Comparison of ENCODE assay signal across 8 cellular contexts in genomic region chr16:75471723-75472634, GRCh38. TPM values are rescaled to one million over a fixed set of nuclear protein-coding genes. Genes with fewer than 3 reads are reported as not detected.
DNase-seq lines count a peak whose midpoint lies in the region; ATAC-seq and TF ChIP-seq lines count a peak whose summit lies in the region.

No MANE protein-coding gene starts in this region.

- no peaks in the 10 kb centered on the region for H3K4me1 Mint-ChIP-seq in activated T-cell treated with anti-CD3 and anti-CD28 coated beads, Interleukin-2, amount 50 U/mL, for 4 hours (ENCODE audit: low read depth)
- H3K4me1 Mint-ChIP-seq in GM23338, result peaks cover 15% of the 10 kb centered on the region

- H3K36me3 ChIP-seq in GM23338 (ENCODE audit: insufficient read depth) (no peaks in the 10 kb centered on the region), Loucy (ENCODE audit: insufficient read depth, low read length) (no peaks in the 10 kb centered on the region)

- H3K9me3 Mint-ChIP-seq in activated T-cell treated with anti-CD3 and anti-CD28 coated beads, Interleukin-2, amount 50 U/mL, for 4 hours, result no peaks in the 10 kb centered on the region
- H3K9me3 Mint-ChIP-seq in GM23338, result peaks cover 3% of the 10 kb centered on the region; the same call in 1 of the 3 replicates

- H3F3A ChIP-seq in GM23338 (replicated peaks; ENCODE audit: low read depth), result no peaks in the 10 kb centered on the region
- H3F3A ChIP-seq in Loucy (ENCODE audit: low read depth), result no peaks in the 10 kb centered on the region

- no peaks in the 10 kb centered on the region for H3K9me3 ChIP-seq in Loucy (ENCODE audit: insufficient read depth, low read depth, low read length)

- H3K4me2 ChIP-seq in GM23338 (peak overlapping the region; percentile 23), Loucy (ENCODE audit: low read depth, low read length, poor library complexity, severe bottlenecking) (no peak overlapping the region)

- peak overlapping the region; percentile 86 for H3K27ac Mint-ChIP-seq in GM23338

- H3K9me2 ChIP-seq in GM23338 (ENCODE audit: insufficient read depth) (no peaks in the 10 kb centered on the region; the same call in 1 of the 2 replicates), Loucy (replicated peaks; ENCODE audit: low read depth, low read length) (no peaks in the 10 kb centered on the region)

- TF ChIP-seq CTCF in GM23338 (conservative IDR thresholded peaks at IDR 0.05; ENCODE audit: low read depth in 2 of 2), result peak; percentile 73 to 91
- TF ChIP-seq CTCF in Loucy (conservative IDR thresholded peaks at IDR 0.05; ENCODE audit: low read length), result peak; percentile 84
- peak; percentile 69 for TF ChIP-seq CTCF in coronary artery (IDR thresholded peaks at IDR 0.05)

- DNase-seq in activated T-cell treated with anti-CD3 and anti-CD28 coated beads, Interleukin-2, amount 50 U/mL, for 4 hours, result peak; percentile 22
- DNase-seq in activated T-cell treated with anti-CD3 and anti-CD28 coated beads, Interleukin-2, amount 50 U/mL, for 1 hour, result no peak
- DNase-seq in GM23338 (ENCODE audit: low spot score) (peak; percentile 82), coronary artery (ENCODE audit: low spot score) (no peak), left lobe of liver (ENCODE audit: low spot score) (peak; percentile 55)
- DNase-seq in stimulated activated naive CD4-positive, alpha-beta T cell (lab: John Stamatoyannopoulos, UW), result peak in 4 of 6 experiments; percentile 14 to 50 (median 32)

- no peaks in the 10 kb centered on the region for H3K36me3 Mint-ChIP-seq in activated T-cell treated with anti-CD3 and anti-CD28 coated beads, Interleukin-2, amount 50 U/mL, for 4 hours (ENCODE audit: insufficient read depth)
- H3K36me3 Mint-ChIP-seq in GM23338 (ENCODE audit: low read depth), result peaks cover 18% of the 10 kb centered on the region

- no peaks in the 10 kb centered on the region for H3K27me3 Mint-ChIP-seq in activated T-cell treated with anti-CD3 and anti-CD28 coated beads, Interleukin-2, amount 50 U/mL, for 4 hours (ENCODE audit: low read depth)
- peaks cover 15% of the 10 kb centered on the region for H3K27me3 Mint-ChIP-seq in GM23338 (ENCODE audit: insufficient read depth, low read depth, poor library complexity)

- H3K9ac ChIP-seq in Loucy (ENCODE audit: low read depth, low read length, poor library complexity, severe bottlenecking), result no peak overlapping the region

- peak; percentile 73 to 86 for ATAC-seq in activated T-cell treated with anti-CD3 and anti-CD28 coated beads, Interleukin-2, amount 50 U/mL, for 4 hours
- ATAC-seq in GM23338 (peak; percentile 93), SK-N-SH treated with all-trans-retinoic acid at 6 μM for 48 hours (peak; percentile 100), left lobe of liver (peak; percentile 100)

- H3K4me1 ChIP-seq in GM23338 (ENCODE audit: insufficient read depth) (no peaks in the 10 kb centered on the region; the same call in 1 of the 2 replicates), Loucy (ENCODE audit: insufficient read depth, low read length, poor library complexity, severe bottlenecking) (no peaks in the 10 kb centered on the region)

- H2AFZ ChIP-seq in GM23338, result no peak overlapping the region
- no peak overlapping the region for H2AFZ ChIP-seq in Loucy (ENCODE audit: low read length)

- H4K20me1 ChIP-seq in GM23338 (replicated peaks; ENCODE audit: insufficient read depth), result no peaks in the 10 kb centered on the region
- H4K20me1 ChIP-seq in Loucy (ENCODE audit: insufficient read depth, low read length, poor library complexity, severe bottlenecking), result no peaks in the 10 kb centered on the region

- H3K27me3 ChIP-seq in GM23338 (ENCODE audit: insufficient read depth) (no peaks in the 10 kb centered on the region), Loucy (ENCODE audit: insufficient read depth, low read length, poor library complexity, severe bottlenecking) (no peaks in the 10 kb centered on the region)

- peak overlapping the region; percentile 52 for H3K27ac ChIP-seq in GM23338 (ENCODE audit: low read depth)
- no peak overlapping the region for H3K27ac ChIP-seq in coronary artery

- no peaks in the 10 kb centered on the region for H3K79me2 ChIP-seq in GM23338 (replicated peaks; ENCODE audit: insufficient read depth)
- no peaks in the 10 kb centered on the region for H3K79me2 ChIP-seq in Loucy (ENCODE audit: insufficient read depth, low read length)

- H3K4me3 Mint-ChIP-seq in activated T-cell treated with anti-CD3 and anti-CD28 coated beads, Interleukin-2, amount 50 U/mL, for 4 hours, result no peak overlapping the region
- H3K4me3 Mint-ChIP-seq in GM23338, result peak overlapping the region; percentile 48

- H3K4me3 ChIP-seq in GM23338 (peak overlapping the region; percentile 4; the same call in 1 of the 2 replicates), Loucy (ENCODE audit: low read length, poor library complexity, severe bottlenecking) (no peak overlapping the region), coronary artery (no peak overlapping the region)

TF ChIP-seq in GM23338, 12 proteins besides CTCF, POLR2A, EP300 and RAD21:
- peak; percentile 26; the same call in 1 of the 2 replicates for TF ChIP-seq NANOG (IDR thresholded peaks at IDR 0.05; ENCODE audit: borderline replicate concordance)
- TF ChIP-seq, protein P1, sequence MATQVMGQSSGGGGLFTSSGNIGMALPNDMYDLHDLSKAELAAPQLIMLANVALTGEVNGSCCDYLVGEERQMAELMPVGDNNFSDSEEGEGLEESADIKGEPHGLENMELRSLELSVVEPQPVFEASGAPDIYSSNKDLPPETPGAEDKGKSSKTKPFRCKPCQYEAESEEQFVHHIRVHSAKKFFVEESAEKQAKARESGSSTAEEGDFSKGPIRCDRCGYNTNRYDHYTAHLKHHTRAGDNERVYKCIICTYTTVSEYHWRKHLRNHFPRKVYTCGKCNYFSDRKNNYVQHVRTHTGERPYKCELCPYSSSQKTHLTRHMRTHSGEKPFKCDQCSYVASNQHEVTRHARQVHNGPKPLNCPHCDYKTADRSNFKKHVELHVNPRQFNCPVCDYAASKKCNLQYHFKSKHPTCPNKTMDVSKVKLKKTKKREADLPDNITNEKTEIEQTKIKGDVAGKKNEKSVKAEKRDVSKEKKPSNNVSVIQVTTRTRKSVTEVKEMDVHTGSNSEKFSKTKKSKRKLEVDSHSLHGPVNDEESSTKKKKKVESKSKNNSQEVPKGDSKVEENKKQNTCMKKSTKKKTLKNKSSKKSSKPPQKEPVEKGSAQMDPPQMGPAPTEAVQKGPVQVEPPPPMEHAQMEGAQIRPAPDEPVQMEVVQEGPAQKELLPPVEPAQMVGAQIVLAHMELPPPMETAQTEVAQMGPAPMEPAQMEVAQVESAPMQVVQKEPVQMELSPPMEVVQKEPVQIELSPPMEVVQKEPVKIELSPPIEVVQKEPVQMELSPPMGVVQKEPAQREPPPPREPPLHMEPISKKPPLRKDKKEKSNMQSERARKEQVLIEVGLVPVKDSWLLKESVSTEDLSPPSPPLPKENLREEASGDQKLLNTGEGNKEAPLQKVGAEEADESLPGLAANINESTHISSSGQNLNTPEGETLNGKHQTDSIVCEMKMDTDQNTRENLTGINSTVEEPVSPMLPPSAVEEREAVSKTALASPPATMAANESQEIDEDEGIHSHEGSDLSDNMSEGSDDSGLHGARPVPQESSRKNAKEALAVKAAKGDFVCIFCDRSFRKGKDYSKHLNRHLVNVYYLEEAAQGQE (IDR thresholded peaks at IDR 0.05; ENCODE audit: unreplicated experiment), result no peak

TF ChIP-seq in SK-N-SH treated with all-trans-retinoic acid at 6 μM for 48 hours, 23 proteins besides CTCF, POLR2A, EP300 and RAD21:
- TF ChIP-seq, protein P2, sequence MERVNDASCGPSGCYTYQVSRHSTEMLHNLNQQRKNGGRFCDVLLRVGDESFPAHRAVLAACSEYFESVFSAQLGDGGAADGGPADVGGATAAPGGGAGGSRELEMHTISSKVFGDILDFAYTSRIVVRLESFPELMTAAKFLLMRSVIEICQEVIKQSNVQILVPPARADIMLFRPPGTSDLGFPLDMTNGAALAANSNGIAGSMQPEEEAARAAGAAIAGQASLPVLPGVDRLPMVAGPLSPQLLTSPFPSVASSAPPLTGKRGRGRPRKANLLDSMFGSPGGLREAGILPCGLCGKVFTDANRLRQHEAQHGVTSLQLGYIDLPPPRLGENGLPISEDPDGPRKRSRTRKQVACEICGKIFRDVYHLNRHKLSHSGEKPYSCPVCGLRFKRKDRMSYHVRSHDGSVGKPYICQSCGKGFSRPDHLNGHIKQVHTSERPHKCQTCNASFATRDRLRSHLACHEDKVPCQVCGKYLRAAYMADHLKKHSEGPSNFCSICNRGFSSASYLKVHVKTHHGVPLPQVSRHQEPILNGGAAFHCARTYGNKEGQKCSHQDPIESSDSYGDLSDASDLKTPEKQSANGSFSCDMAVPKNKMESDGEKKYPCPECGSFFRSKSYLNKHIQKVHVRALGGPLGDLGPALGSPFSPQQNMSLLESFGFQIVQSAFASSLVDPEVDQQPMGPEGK (CRISPR knock-in tag; IDR thresholded peaks at IDR 0.05; ENCODE audit: borderline replicate concordance), result no peak
- TF ChIP-seq CSDC2 (CRISPR knock-in tag; IDR thresholded peaks at IDR 0.05) (no peak), TCF4 (CRISPR knock-in tag; IDR thresholded peaks at IDR 0.05; ENCODE audit: borderline replicate concordance) (no peak), ZFP30 (CRISPR knock-in tag; IDR thresholded peaks at IDR 0.05) (no peak), ISL1 (CRISPR knock-in tag; IDR thresholded peaks at IDR 0.05) (no peak), RARB (CRISPR knock-in tag; IDR thresholded peaks at IDR 0.05) (no peak), BACH2 (CRISPR knock-in tag; IDR thresholded peaks at IDR 0.05; ENCODE audit: borderline replicate concordance) (no peak), ARNTL (CRISPR knock-in tag; IDR thresholded peaks at IDR 0.05; ENCODE audit: borderline replicate concordance, low read depth) (no peak), OSR1 (CRISPR knock-in tag; IDR thresholded peaks at IDR 0.05) (no peak), ZNF70 (CRISPR knock-in tag; IDR thresholded peaks at IDR 0.05) (no peak), SNAI2 (CRISPR knock-in tag; IDR thresholded peaks at IDR 0.05) (no peak), ZFP3 (CRISPR knock-in tag; IDR thresholded peaks at IDR 0.05) (no peak), TOX (CRISPR knock-in tag; IDR thresholded peaks at IDR 0.05; ENCODE audit: borderline replicate concordance) (no peak)

RNA-seq across cellular contexts. Expression of gene TMEM170A, which starts 7.5 kb away (rescaled TPM):
- total RNA-seq in activated T-cell treated with anti-CD3 and anti-CD28 coated beads, Interleukin-2, amount 50 U/mL, for 4 hours, result 10 to 100 TPM; 45.3 to 49.1 (median 45.9) TPM
- total RNA-seq in GM23338 (2014; rRNA removed; shearing (Covaris generic)), result 68.5 and 72.0 TPM in 2 replicates
- 28.5 and 31.0 TPM in 2 replicates for polyA plus RNA-seq in GM23338 (2016; fragmentation: Nextera tagmentation; extraction: Ambion mirVana)
- 10.5 TPM for total RNA-seq in left lobe of liver

RNA-seq across cellular contexts. Expression of gene CHST6, which starts 23.3 kb away (rescaled TPM):
- total RNA-seq in activated T-cell treated with anti-CD3 and anti-CD28 coated beads, Interleukin-2, amount 50 U/mL, for 4 hours, result not detected
- 13.2 and 22.2 TPM in 2 replicates for total RNA-seq in GM23338 (2014; rRNA removed; shearing (Covaris generic))
- 2.7 and 3.3 TPM in 2 replicates for polyA plus RNA-seq in GM23338 (2016; fragmentation: Nextera tagmentation; extraction: Ambion mirVana)
- 0.15 TPM for total RNA-seq in left lobe of liver

RNA-seq across cellular contexts. Expression of gene CFDP1, which starts 38.7 kb away (rescaled TPM):
- 10 to 100 TPM; 28.3 to 33.2 (median 28.6) TPM for total RNA-seq in activated T-cell treated with anti-CD3 and anti-CD28 coated beads, Interleukin-2, amount 50 U/mL, for 4 hours
- 89.9 and 90.3 TPM in 2 replicates for total RNA-seq in GM23338 (2014; rRNA removed; shearing (Covaris generic))
- polyA plus RNA-seq in GM23338 (2016; fragmentation: Nextera tagmentation; extraction: Ambion mirVana), result 199 and 224 TPM in 2 replicates
- total RNA-seq in left lobe of liver, result 27.7 TPM

Comparison
In these comparisons a context has a peak if more than half of its experiments do, and no peak if none do; other contexts are left out.
1. DNase-seq: peak in activated T-cell treated with anti-CD3 and anti-CD28 coated beads, Interleukin-2, amount 50 U/mL, for 4 hours (single experiment), GM23338 (single experiment), left lobe of liver (single experiment) and stimulated activated naive CD4-positive, alpha-beta T cell (4 of 6); none in activated T-cell treated with anti-CD3 and anti-CD28 coated beads, Interleukin-2, amount 50 U/mL, for 1 hour (single experiment) and coronary artery (single experiment).
2. RNA of gene CHST6, which starts 23.3 kb away (total RNA-seq): 13.2 to 22.2 TPM in GM23338; 0.15 TPM in left lobe of liver (single experiment) and not detected in activated T-cell treated with anti-CD3 and anti-CD28 coated beads, Interleukin-2, amount 50 U/mL, for 4 hours; every median in the first group is over 10 times any median in the second.
3. Peak in every context shown above with its lines, with median percentiles within 50 percentile points of each other: ATAC-seq and CTCF ChIP-seq.